16 cellular contexts compared by ENCODE assay signal in the genomic region with DNA sequence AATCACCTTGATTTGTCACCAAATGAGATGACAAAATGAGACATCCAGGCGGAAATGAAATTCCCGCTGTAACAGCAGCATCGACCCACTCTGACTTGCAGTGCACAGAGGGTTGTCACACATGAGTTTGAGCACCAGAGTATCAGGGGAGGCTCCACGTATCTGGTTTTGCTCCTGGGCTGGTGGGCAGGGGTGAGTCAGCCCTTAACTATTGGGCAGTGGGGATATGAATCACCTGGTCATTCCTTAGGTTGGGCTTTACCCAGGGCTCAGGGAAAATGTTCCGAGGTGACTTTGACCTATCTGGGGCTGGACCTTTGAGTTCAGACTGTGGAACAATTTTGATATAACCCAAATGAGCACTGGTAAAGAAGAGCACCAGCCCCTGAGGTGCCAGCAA.
DNase-seq lines count a peak whose midpoint lies in the region; ATAC-seq and TF ChIP-seq lines count a peak whose summit lies in the region.
"Had no signal": no experiment of that assay in that cellular context is flagged by ENCODE, and none has a peak within 500 bp of the region (broad histone marks: within the 10 kb centered on the region; RNA-seq: fewer than 3 reads in every experiment).

No MANE protein-coding gene starts in this region.

- DNase-seq in ELF-1 (ENCODE audit: low read depth, low spot score) (peak; percentile 23), RWPE2 (ENCODE audit: low spot score) (no peak), islet precursor cell (peak; percentile 95), mesothelial cell of epicardium (ENCODE audit: low spot score in 2 of 2, unreplicated experiment in 2 of 2) (no peak), NCI-H748 (lab: John Stamatoyannopoulos, UW; ENCODE audit: unreplicated experiment) (no peak), OCI-M2 (lab: John Stamatoyannopoulos, UW; ENCODE audit: unreplicated experiment) (no peak), HuH-7 (ENCODE audit: low spot score) (no peak)
- DNase-seq: CD8-positive, alpha-beta T cell; COR-L47; DMS153; DMS79 treated with DMSO at 0.1 percent for 48 hours; GF-D8 had no signal

- ATAC-seq in RWPE2 (ENCODE audit: low read depth), result peak; percentile 41; the same call in 1 of the 3 replicates
- ATAC-seq: A549; CD8-positive, alpha-beta T cell; HCT116 had no signal

- H3K27me3 ChIP-seq in RWPE2 (ENCODE audit: insufficient read depth, poor library complexity, severe bottlenecking), result no peaks in the 10 kb centered on the region

- no peaks in the 10 kb centered on the region for H3K4me1 Mint-ChIP-seq in mesothelial cell of epicardium
- H3K4me1 Mint-ChIP-seq: CD14-positive monocyte had no signal

- TF ChIP-seq CTCF in RWPE2 (IDR thresholded peaks at IDR 0.05; ENCODE audit: poor library complexity, severe bottlenecking) (no peak), mesothelial cell of epicardium (IDR thresholded peaks at IDR 0.05; ENCODE audit: unreplicated experiment) (no peak)

- no peaks in the 10 kb centered on the region for H3K9me3 ChIP-seq in RWPE2 (ENCODE audit: severe bottlenecking)
- H3K9me3 ChIP-seq: A549 had no signal

- no peaks in the 10 kb centered on the region for H3K4me1 ChIP-seq in RWPE2 (ENCODE audit: insufficient read depth, poor library complexity, severe bottlenecking)
- H3K4me1 ChIP-seq: A549 had no signal

- no peak overlapping the region for H3K27ac Mint-ChIP-seq in mesothelial cell of epicardium
- H3K27ac Mint-ChIP-seq: CD14-positive monocyte; CD8-positive, alpha-beta T cell had no signal

- H3K27me3 Mint-ChIP-seq in mesothelial cell of epicardium (ENCODE audit: low read depth), result peaks cover 14% of the 10 kb centered on the region

- no peak overlapping the region for H3K4me3 Mint-ChIP-seq in mesothelial cell of epicardium
- H3K4me3 Mint-ChIP-seq: CD14-positive monocyte; CD8-positive, alpha-beta T cell had no signal

- no peaks in the 10 kb centered on the region for H3K9me3 Mint-ChIP-seq in mesothelial cell of epicardium
- H3K9me3 Mint-ChIP-seq: CD8-positive, alpha-beta T cell had no signal

- H3K36me3 Mint-ChIP-seq in mesothelial cell of epicardium, result no peaks in the 10 kb centered on the region
- H3K36me3 Mint-ChIP-seq: CD14-positive monocyte; CD8-positive, alpha-beta T cell had no signal

- no peaks in the 10 kb centered on the region for H3K36me3 ChIP-seq in RWPE2 (ENCODE audit: low read depth)

- H3K27ac ChIP-seq in RWPE2 (ENCODE audit: poor library complexity, severe bottlenecking), result no peak overlapping the region
- H3K27ac ChIP-seq: A549, HL-60 had no signal

- H3K4me3 ChIP-seq in RWPE2 (ENCODE audit: severe bottlenecking), result no peak overlapping the region
- H3K4me3 ChIP-seq: A549 had no signal

Comparison
In these comparisons a context has a peak if more than half of its experiments do, and no peak if none do; other contexts are left out.
1. DNase-seq: peak in ELF-1 (single experiment) and islet precursor cell (single experiment); none in RWPE2 (single experiment), mesothelial cell of epicardium (0 of 2), NCI-H748 (single experiment), OCI-M2 (single experiment) and HuH-7 (single experiment).